Comparison of ENCODE assay signal across 9 cellular contexts in genomic region chr1:23590058-23590783, GRCh38. TPM values are rescaled to one million over a fixed set of nuclear protein-coding genes. Genes with fewer than 3 reads are reported as not detected.
DNase-seq lines count a peak whose midpoint lies in the region; ATAC-seq and TF ChIP-seq lines count a peak whose summit lies in the region.
"Had no signal": no experiment of that assay in that cellular context is flagged by ENCODE, and none has a peak within 500 bp of the region (broad histone marks: within the 10 kb centered on the region; RNA-seq: fewer than 3 reads in every experiment).

No MANE protein-coding gene starts in this region.

- intact Hi-C loops in activated CD4-positive, alpha-beta T cell treated with anti-CD3 and anti-CD28 coated beads, Interleukin-2, amount 10 ng/mL, durations not matched to agents 24 days and 14 days (cut with micrococcal nuclease), result loop anchor here (2.0 kb wide), 2 partner anchors 29 kb away; no protein-coding TSS in a partner anchor
- intact Hi-C loops in activated CD8-positive, alpha-beta T cell treated with anti-CD3 and anti-CD28 coated beads for 36 hours (cut with micrococcal nuclease), result loop anchor here (2.0 to 5.0 kb wide), 3 partner anchors 13 to 37 kb away; partner anchors contain the start of gene ID3

- ATAC-seq in GM19372 (IDR thresholded peaks at IDR 0.05; ENCODE audit: low read depth, unreplicated experiment) (peak; percentile 47), GM21576 (IDR thresholded peaks at IDR 0.05; ENCODE audit: unreplicated experiment) (no peak), GM21367 (IDR thresholded peaks at IDR 0.05; ENCODE audit: unreplicated experiment) (no peak)
- peak; percentile 62 for ATAC-seq in activated CD8-positive, alpha-beta T cell treated with anti-CD3 and anti-CD28 coated beads for 36 hours

- H3K27me3 Mint-ChIP-seq in activated CD4-positive, alpha-beta T cell treated with anti-CD3 and anti-CD28 coated beads, Interleukin-2, amount 10 ng/mL, durations not matched to agents 24 days and 14 days, result no peaks in the 10 kb centered on the region
- H3K27me3 Mint-ChIP-seq in activated CD8-positive, alpha-beta T cell treated with anti-CD3 and anti-CD28 coated beads for 36 hours, result no peaks in the 10 kb centered on the region

- H3K27ac Mint-ChIP-seq in activated CD4-positive, alpha-beta T cell treated with anti-CD3 and anti-CD28 coated beads, Interleukin-2, amount 10 ng/mL, durations not matched to agents 24 days and 14 days, result peak overlapping the region; percentile 90
- peak overlapping the region; percentile 90 for H3K27ac Mint-ChIP-seq in activated CD8-positive, alpha-beta T cell treated with anti-CD3 and anti-CD28 coated beads for 36 hours

- POLR2A ChIA-PET in activated CD8-positive, alpha-beta T cell treated with anti-CD3 and anti-CD28 coated beads for 36 hours (lab: Charles Lee), result interaction anchor here (0.6 to 5.8 kb wide), 8 partner anchors 9 to 35 kb away, joined by 3 to 40 read pairs (median 26); partner anchors contain the start of gene ID3

- no peak for TF ChIP-seq CTCF in activated CD8-positive, alpha-beta T cell treated with anti-CD3 and anti-CD28 coated beads for 36 hours (IDR thresholded peaks at IDR 0.05)

- no peaks in the 10 kb centered on the region for H3K9me3 Mint-ChIP-seq in activated CD4-positive, alpha-beta T cell treated with anti-CD3 and anti-CD28 coated beads, Interleukin-2, amount 10 ng/mL, durations not matched to agents 24 days and 14 days
- no peaks in the 10 kb centered on the region for H3K9me3 Mint-ChIP-seq in activated CD8-positive, alpha-beta T cell treated with anti-CD3 and anti-CD28 coated beads for 36 hours
- H3K9me3 Mint-ChIP-seq: immature natural killer cell had no signal

- no peak for DNase-seq in activated CD4-positive, alpha-beta T cell treated with anti-CD3 and anti-CD28 coated beads, Interleukin-2, amount 10 ng/mL, durations not matched to agents 24 days and 14 days
- DNase-seq in activated CD4-positive, alpha-beta T cell treated with anti-CD3 and anti-CD28 coated beads, Interleukin-2, amount 50 U/mL, for 4 hours, result no peak
- DNase-seq in activated CD8-positive, alpha-beta T cell treated with anti-CD3 and anti-CD28 coated beads for 36 hours, result peak; percentile 94
- peak; percentile 25 for DNase-seq in renal cortical epithelial cell (ENCODE audit: low read depth)
- no peak for DNase-seq in AG08396 (ENCODE audit: low spot score)
- DNase-seq: immature natural killer cell had no signal

- no peaks in the 10 kb centered on the region for H3K36me3 Mint-ChIP-seq in activated CD4-positive, alpha-beta T cell treated with anti-CD3 and anti-CD28 coated beads, Interleukin-2, amount 10 ng/mL, durations not matched to agents 24 days and 14 days (ENCODE audit: low read depth)
- H3K36me3 Mint-ChIP-seq in activated CD8-positive, alpha-beta T cell treated with anti-CD3 and anti-CD28 coated beads for 36 hours (ENCODE audit: low read depth), result no peaks in the 10 kb centered on the region
- H3K36me3 Mint-ChIP-seq: immature natural killer cell had no signal

- CTCF ChIA-PET in activated CD8-positive, alpha-beta T cell treated with anti-CD3 and anti-CD28 coated beads for 36 hours (lab: Charles Lee), result interaction anchor here (0.9 to 17.5 kb wide), 8 partner anchors 9 to 46 kb away, joined by 3 to 166 read pairs (median 8); no protein-coding TSS in a partner anchor

- peaks cover 58% of the 10 kb centered on the region for H3K4me1 Mint-ChIP-seq in activated CD4-positive, alpha-beta T cell treated with anti-CD3 and anti-CD28 coated beads, Interleukin-2, amount 10 ng/mL, durations not matched to agents 24 days and 14 days
- H3K4me1 Mint-ChIP-seq in activated CD8-positive, alpha-beta T cell treated with anti-CD3 and anti-CD28 coated beads for 36 hours (ENCODE audit: low read depth), result peaks cover 70% of the 10 kb centered on the region

- H3K4me3 Mint-ChIP-seq in activated CD4-positive, alpha-beta T cell treated with anti-CD3 and anti-CD28 coated beads, Interleukin-2, amount 10 ng/mL, durations not matched to agents 24 days and 14 days, result peak overlapping the region; percentile 69
- H3K4me3 Mint-ChIP-seq in activated CD8-positive, alpha-beta T cell treated with anti-CD3 and anti-CD28 coated beads for 36 hours, result peak overlapping the region; percentile 30
- H3K4me3 Mint-ChIP-seq: immature natural killer cell had no signal

RNA-seq across cellular contexts. Expression of gene ID3, which starts 30.9 kb away (rescaled TPM):
- total RNA-seq in activated CD4-positive, alpha-beta T cell treated with anti-CD3 and anti-CD28 coated beads, Interleukin-2, amount 10 ng/mL, durations not matched to agents 24 days and 14 days, result 21.2 and 23.5 TPM in 2 replicates
- total RNA-seq in activated CD8-positive, alpha-beta T cell treated with anti-CD3 and anti-CD28 coated beads for 36 hours, result 10 to 100 TPM; 70.4 to 74.3 TPM
- total RNA-seq in renal cortical epithelial cell, result 29.9 and 65.3 TPM in 2 replicates

RNA-seq across cellular contexts. Expression of gene E2F2, which starts 59.2 kb away (rescaled TPM):
- 30.4 and 33.7 TPM in 2 replicates for total RNA-seq in activated CD4-positive, alpha-beta T cell treated with anti-CD3 and anti-CD28 coated beads, Interleukin-2, amount 10 ng/mL, durations not matched to agents 24 days and 14 days
- total RNA-seq in activated CD8-positive, alpha-beta T cell treated with anti-CD3 and anti-CD28 coated beads for 36 hours, result 10 to 100 TPM; 23.7 to 25.3 TPM
- total RNA-seq in renal cortical epithelial cell, result 0.15 and 0.69 TPM in 2 replicates

Comparison
In these comparisons a context has a peak if more than half of its experiments do, and no peak if none do; other contexts are left out.
1. DNase-seq: peak in activated CD8-positive, alpha-beta T cell treated with anti-CD3 and anti-CD28 coated beads for 36 hours (single experiment) and renal cortical epithelial cell (single experiment); none in activated CD4-positive, alpha-beta T cell treated with anti-CD3 and anti-CD28 coated beads, Interleukin-2, amount 10 ng/mL, durations not matched to agents 24 days and 14 days (single experiment), activated CD4-positive, alpha-beta T cell treated with anti-CD3 and anti-CD28 coated beads, Interleukin-2, amount 50 U/mL, for 4 hours (0 of 2) and AG08396 (single experiment).
2. ATAC-seq: peak in GM19372 (single experiment) and activated CD8-positive, alpha-beta T cell treated with anti-CD3 and anti-CD28 coated beads for 36 hours (single experiment); none in GM21576 (single experiment) and GM21367 (single experiment).
3. RNA of gene E2F2, which starts 59.2 kb away (total RNA-seq): 30.4 to 33.7 TPM in activated CD4-positive, alpha-beta T cell treated with anti-CD3 and anti-CD28 coated beads, Interleukin-2, amount 10 ng/mL, durations not matched to agents 24 days and 14 days and 23.7 to 25.3 TPM in activated CD8-positive, alpha-beta T cell treated with anti-CD3 and anti-CD28 coated beads for 36 hours; 0.15 to 0.69 TPM in renal cortical epithelial cell; every median in the first group is over 10 times any median in the second.